8 cellular contexts compared by ENCODE assay signal in the genomic region with DNA sequence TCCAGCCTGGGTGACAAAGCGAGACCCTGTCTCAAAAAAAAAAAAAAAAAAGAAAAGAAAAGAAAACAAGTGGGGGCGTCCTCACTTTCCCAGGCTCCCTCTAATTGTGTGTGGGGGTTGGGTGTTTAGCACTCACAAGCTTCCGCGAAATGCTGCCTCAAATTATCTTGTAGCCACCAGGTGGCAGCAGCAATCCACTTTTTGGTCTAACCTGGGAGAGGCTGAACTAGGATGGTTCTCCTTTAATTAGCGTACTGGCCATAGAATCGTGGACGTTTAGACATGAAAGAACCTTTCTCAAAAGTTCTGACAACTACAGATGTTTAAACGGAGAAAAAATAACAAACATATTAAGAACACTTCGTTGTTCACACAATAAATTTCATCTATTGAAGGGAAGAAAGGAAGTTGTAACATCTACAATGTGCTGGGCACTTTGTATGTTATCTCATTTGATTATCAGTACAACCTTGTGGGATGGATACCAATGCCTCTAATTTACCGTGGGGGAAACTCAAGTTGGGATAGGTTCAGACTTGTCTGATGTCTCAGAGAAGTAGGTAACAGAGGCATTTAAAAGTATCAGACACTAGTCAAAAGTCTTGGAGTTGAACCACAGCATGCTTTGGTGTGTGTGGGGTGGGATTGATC.
A peak's percentile ranks its signal among the peaks of the same experiment; 100 is the strongest.
DNase-seq lines count a peak whose midpoint lies in the region; ATAC-seq and TF ChIP-seq lines count a peak whose summit lies in the region.

No MANE protein-coding gene starts in this region.

- intact Hi-C loops in esophagus muscularis mucosa (cut with DNase I) = loop anchor here (1.0 to 5.0 kb wide), 3 partner anchors 136 to 608 kb away; no protein-coding TSS in a partner anchor

- H3K4me3 ChIP-seq in OCI-LY3 (ENCODE audit: low read length) = peak overlapping the region; percentile 60
- no peak overlapping the region for H3K4me3 ChIP-seq in esophagus muscularis mucosa

- H3K36me3 Mint-ChIP-seq in naive thymus-derived CD8-positive, alpha-beta T cell = no peaks in the 10 kb centered on the region
- no peaks in the 10 kb centered on the region for H3K36me3 Mint-ChIP-seq in stimulated activated effector memory CD8-positive, alpha-beta T cell treated with anti-CD3 and anti-CD28 coated beads, Interleukin-12 subunit alpha, Interleukin-12 subunit beta, amount 100 ng/mL, for 72 hours

- H3K4me2 ChIP-seq in OCI-LY3 (ENCODE audit: low read length) = peak overlapping the region; percentile 59

- no peaks in the 10 kb centered on the region for H3K9me3 ChIP-seq in OCI-LY3 (ENCODE audit: insufficient read depth, low read length)
- no peaks in the 10 kb centered on the region for H3K9me3 ChIP-seq in esophagus muscularis mucosa

- TF ChIP-seq CTCF in OCI-LY3 (IDR thresholded peaks at IDR 0.05; ENCODE audit: low read depth, low read length) = peak; percentile 79
- TF ChIP-seq CTCF in esophagus muscularis mucosa (IDR thresholded peaks at IDR 0.05) = peak; percentile 64 to 69 (median 68)

- POLR2A ChIA-PET in naive thymus-derived CD8-positive, alpha-beta T cell (lab: Charles Lee) = interaction anchor here (1.0 to 1.9 kb wide), 2 partner anchors 123 to 128 kb away, joined by 5 read pairs; a partner anchor contains a TSS

- no peaks in the 10 kb centered on the region for H3K9me3 Mint-ChIP-seq in naive thymus-derived CD8-positive, alpha-beta T cell
- H3K9me3 Mint-ChIP-seq in stimulated activated effector memory CD8-positive, alpha-beta T cell treated with anti-CD3 and anti-CD28 coated beads, Interleukin-12 subunit alpha, Interleukin-12 subunit beta, amount 100 ng/mL, for 72 hours = no peaks in the 10 kb centered on the region

- no peaks in the 10 kb centered on the region for H4K20me1 ChIP-seq in OCI-LY3 (ENCODE audit: insufficient read depth, low read length)

- peak overlapping the region; percentile 76 for H2AFZ ChIP-seq in OCI-LY3 (ENCODE audit: low read depth, low read length)

- H3K27ac Mint-ChIP-seq in naive thymus-derived CD8-positive, alpha-beta T cell = no peak overlapping the region
- no peak overlapping the region for H3K27ac Mint-ChIP-seq in stimulated activated effector memory CD8-positive, alpha-beta T cell treated with anti-CD3 and anti-CD28 coated beads, Interleukin-12 subunit alpha, Interleukin-12 subunit beta, amount 100 ng/mL, for 72 hours

- H3K79me2 ChIP-seq in OCI-LY3 (ENCODE audit: low read length) = no peaks in the 10 kb centered on the region

- ATAC-seq in GM21576 (IDR thresholded peaks at IDR 0.05; ENCODE audit: unreplicated experiment) = peak; percentile 95
- ATAC-seq in naive thymus-derived CD8-positive, alpha-beta T cell = peak; percentile 76 to 90
- peak; percentile 86 for ATAC-seq in stimulated activated effector memory CD8-positive, alpha-beta T cell treated with anti-CD3 and anti-CD28 coated beads, Interleukin-12 subunit alpha, Interleukin-12 subunit beta, amount 100 ng/mL, for 72 hours

- H3K27me3 ChIP-seq in OCI-LY3 (ENCODE audit: low read depth, low read length) = peaks cover 33% of the 10 kb centered on the region
- H3K27me3 ChIP-seq in esophagus muscularis mucosa = no peaks in the 10 kb centered on the region

- DNase-seq in DMS79 treated with DMSO at 0.1 percent for 48 hours (lab: John Stamatoyannopoulos, UW) (peak; percentile 63), HuH-7 (ENCODE audit: low spot score) (peak; percentile 66), activated T-cell treated with anti-CD3 and anti-CD28 coated beads for 1 hour (ENCODE audit: low read depth) (peak; percentile 76), esophagus muscularis mucosa (ENCODE audit: extremely low spot score) (no peak)
- DNase-seq in naive thymus-derived CD8-positive, alpha-beta T cell = peak; percentile 55 to 87 (median 73)
- peak; percentile 75 to 90 for DNase-seq in stimulated activated effector memory CD8-positive, alpha-beta T cell treated with anti-CD3 and anti-CD28 coated beads, Interleukin-12 subunit alpha, Interleukin-12 subunit beta, amount 100 ng/mL, for 72 hours (ENCODE audit: low spot score in 2 of 2)

- H3K4me3 Mint-ChIP-seq in naive thymus-derived CD8-positive, alpha-beta T cell = peak overlapping the region in 3 of 10 donors; percentile 26 to 39 (median 37)
- H3K4me3 Mint-ChIP-seq in stimulated activated effector memory CD8-positive, alpha-beta T cell treated with anti-CD3 and anti-CD28 coated beads, Interleukin-12 subunit alpha, Interleukin-12 subunit beta, amount 100 ng/mL, for 72 hours = no peak overlapping the region

- H3K9ac ChIP-seq in OCI-LY3 (ENCODE audit: low read length) = peak overlapping the region; percentile 27; the same call in 1 of the 2 replicates

- peaks cover 2 to 6% (median 3%) of the 10 kb centered on the region in 4 donors for H3K4me1 Mint-ChIP-seq in naive thymus-derived CD8-positive, alpha-beta T cell
- peaks cover 5% of the 10 kb centered on the region for H3K4me1 Mint-ChIP-seq in stimulated activated effector memory CD8-positive, alpha-beta T cell treated with anti-CD3 and anti-CD28 coated beads, Interleukin-12 subunit alpha, Interleukin-12 subunit beta, amount 100 ng/mL, for 72 hours

- no peak for TF ChIP-seq EP300 in esophagus muscularis mucosa (IDR thresholded peaks at IDR 0.05)

- H3K36me3 ChIP-seq in OCI-LY3 (replicated peaks; ENCODE audit: low read depth, low read length) (no peaks in the 10 kb centered on the region), esophagus muscularis mucosa (no peaks in the 10 kb centered on the region)

- peaks cover 3 to 24% (median 11%) of the 10 kb centered on the region in 5 donors for H3K27me3 Mint-ChIP-seq in naive thymus-derived CD8-positive, alpha-beta T cell

- H3K27ac ChIP-seq in OCI-LY3 (ENCODE audit: low read length) (no peak overlapping the region), esophagus muscularis mucosa (replicated peaks in 1 of 4) (no peak overlapping the region)

- H3K4me1 ChIP-seq in OCI-LY3 (ENCODE audit: low read length) (peaks cover 5% of the 10 kb centered on the region; the same call in 1 of the 2 replicates), esophagus muscularis mucosa (peaks cover 0 to 9% (median 7%) of the 10 kb centered on the region in 4 donors)

- TF ChIP-seq POLR2A in esophagus muscularis mucosa (IDR thresholded peaks at IDR 0.05; ENCODE audit: low read depth) = no peak

- WGBS in esophagus muscularis mucosa = 8% methylated on average over 10 of the region's 10 CpGs
